10 cellular contexts compared by ENCODE assay signal in the genomic region with DNA sequence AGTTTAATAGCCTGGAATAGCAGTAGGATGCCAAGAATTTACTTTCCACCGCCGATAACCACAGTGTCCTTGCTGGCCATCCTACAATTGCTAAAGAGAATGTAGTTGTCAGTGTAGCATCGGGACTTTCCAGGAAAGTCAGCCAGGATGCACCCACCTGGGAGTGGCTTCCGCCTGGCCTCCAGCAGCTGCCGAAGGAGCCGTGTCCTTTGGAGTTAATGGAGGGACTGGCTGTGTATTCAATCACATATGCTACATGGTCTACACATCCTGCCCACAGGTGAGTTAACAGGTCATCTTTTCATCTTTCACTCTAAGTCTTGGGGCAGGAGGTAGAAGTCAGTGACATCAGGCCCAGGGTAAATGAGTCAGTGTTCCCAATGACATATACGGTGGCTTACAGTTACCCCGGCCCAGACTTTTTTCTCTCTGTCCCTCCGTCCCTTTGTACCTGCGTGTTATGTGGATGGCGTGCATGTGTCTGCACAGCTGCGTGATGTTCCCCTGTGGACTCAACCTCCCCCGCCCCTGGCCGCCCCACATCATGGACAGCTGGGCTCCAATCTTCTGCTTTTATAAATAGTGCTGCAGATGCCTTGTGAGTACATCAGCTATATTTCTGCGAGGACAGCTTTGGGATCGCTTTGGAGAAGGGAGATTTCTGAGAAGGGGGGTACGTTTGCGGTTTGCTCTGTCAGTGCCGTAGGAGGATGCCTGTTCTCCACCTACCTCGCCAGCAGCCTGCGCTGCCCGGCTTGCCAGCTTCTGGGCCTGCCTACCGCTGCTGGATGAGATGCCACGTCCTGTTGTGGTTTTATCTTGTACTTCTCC.
DNase-seq lines count a peak whose midpoint lies in the region; ATAC-seq lines count a peak whose summit lies in the region.
"Had no signal": no experiment of that assay in that cellular context is flagged by ENCODE, and none has a peak within 500 bp of the region (broad histone marks: within the 10 kb centered on the region; RNA-seq: fewer than 3 reads in every experiment).

No MANE protein-coding gene starts in this region.

- H3K27ac ChIP-seq in substantia nigra (ENCODE audit: low read depth, low read length, poor library complexity, severe bottlenecking) (peak overlapping the region; percentile 99), Karpas-422 (ENCODE audit: low read length) (no peak overlapping the region)

- no peak overlapping the region for H3K9ac ChIP-seq in Karpas-422 (ENCODE audit: low read length)

- H2AFZ ChIP-seq in Karpas-422 (ENCODE audit: low read length), result no peak overlapping the region

- H3K27ac Mint-ChIP-seq in activated T-helper 17 cell treated with anti-CD3 and anti-CD28 coated beads, Interleukin-2, amount 50 U/mL, for 72 hours, result peak overlapping the region; percentile 85

- H3K4me1 ChIP-seq in Karpas-422 (ENCODE audit: low read length), result no peaks in the 10 kb centered on the region

- no peaks in the 10 kb centered on the region for H3K79me2 ChIP-seq in Karpas-422 (ENCODE audit: low read length)

- no peaks in the 10 kb centered on the region for H3K36me3 ChIP-seq in Karpas-422 (ENCODE audit: insufficient read depth, low read length)

- ATAC-seq in activated T-helper 17 cell treated with anti-CD3 and anti-CD28 coated beads, Interleukin-2, amount 50 U/mL, for 72 hours (replicated peaks), result peak; percentile 99
- ATAC-seq in HG02571 (IDR thresholded peaks at IDR 0.05; ENCODE audit: unreplicated experiment), result no peak

- H3K9me3 Mint-ChIP-seq in activated T-helper 17 cell treated with anti-CD3 and anti-CD28 coated beads, Interleukin-2, amount 50 U/mL, for 72 hours, result no peaks in the 10 kb centered on the region

- no peaks in the 10 kb centered on the region for H4K20me1 ChIP-seq in Karpas-422 (ENCODE audit: insufficient read depth, low read depth, low read length)

- H3K4me2 ChIP-seq in Karpas-422 (ENCODE audit: low read depth, low read length, poor library complexity, severe bottlenecking), result no peak overlapping the region

- DNase-seq in activated T-cell treated with anti-CD3 and anti-CD28 coated beads for 48 hours (ENCODE audit: low read depth), result peak; percentile 6
- DNase-seq in activated T-cell treated with anti-CD3 and anti-CD28 coated beads for 4 hours, result no peak
- peak; percentile 55 for DNase-seq in inferior parietal cortex (ENCODE audit: extremely low spot score)
- peak in 10 of 49 donors; percentile 17 to 65 (median 34) for DNase-seq in substantia nigra (lab: John Stamatoyannopoulos, UW)
- no peak for DNase-seq in Karpas-422
- no peak for DNase-seq in activated CD8-positive, alpha-beta memory T cell treated with anti-CD3 and anti-CD28 coated beads, Interleukin-2, amount 50 U/mL, for 4 hours
- DNase-seq: KG1, NCI-H2227 treated with DMSO at 0.1 percent for 48 hours had no signal

- no peaks in the 10 kb centered on the region for H3K27me3 Mint-ChIP-seq in activated T-helper 17 cell treated with anti-CD3 and anti-CD28 coated beads, Interleukin-2, amount 50 U/mL, for 72 hours

- H3K4me1 Mint-ChIP-seq in activated T-helper 17 cell treated with anti-CD3 and anti-CD28 coated beads, Interleukin-2, amount 50 U/mL, for 72 hours, result peaks cover 9% of the 10 kb centered on the region

- no peaks in the 10 kb centered on the region for H3K9me2 ChIP-seq in Karpas-422 (replicated peaks; ENCODE audit: insufficient read depth, low read length)

- H3K27me3 ChIP-seq in Karpas-422 (ENCODE audit: low read length), result no peaks in the 10 kb centered on the region

- H3K4me3 ChIP-seq in Karpas-422 (ENCODE audit: low read length), result no peak overlapping the region

- H3K36me3 Mint-ChIP-seq in activated T-helper 17 cell treated with anti-CD3 and anti-CD28 coated beads, Interleukin-2, amount 50 U/mL, for 72 hours (ENCODE audit: low read depth), result no peaks in the 10 kb centered on the region

- no peaks in the 10 kb centered on the region for H3K9me3 ChIP-seq in Karpas-422 (ENCODE audit: low read length)

- peak overlapping the region; percentile 63 for H3K4me3 Mint-ChIP-seq in activated T-helper 17 cell treated with anti-CD3 and anti-CD28 coated beads, Interleukin-2, amount 50 U/mL, for 72 hours

Comparison
In these comparisons a context has a peak if more than half of its experiments do, and no peak if none do; other contexts are left out.
1. DNase-seq: peak in activated T-cell treated with anti-CD3 and anti-CD28 coated beads for 48 hours (single experiment) and inferior parietal cortex (single experiment); none in activated T-cell treated with anti-CD3 and anti-CD28 coated beads for 4 hours (single experiment), Karpas-422 (single experiment) and activated CD8-positive, alpha-beta memory T cell treated with anti-CD3 and anti-CD28 coated beads, Interleukin-2, amount 50 U/mL, for 4 hours (single experiment).